ENCODE assay signal across 32 cellular contexts in genomic region chr9:75950983-75951382, GRCh38.
A peak's percentile ranks its signal among the peaks of the same experiment; 100 is the strongest.
DNase-seq lines count a peak whose midpoint lies in the region; ATAC-seq, FAIRE-seq and TF ChIP-seq lines count a peak whose summit lies in the region.
"Had no signal": no experiment of that assay in that cellular context is flagged by ENCODE, and none has a peak within 500 bp of the region (broad histone marks: within the 10 kb centered on the region; RNA-seq: fewer than 3 reads in every experiment).

No MANE protein-coding gene starts in this region.

- peak; percentile 95 for FAIRE-seq in RCC 7860 (lab: Jason Lieb, UNC)
- FAIRE-seq: HTR-8/SVneo had no signal

- peak overlapping the region; percentile 83 for H3K27ac ChIP-seq in hepatocyte
- H3K27ac ChIP-seq in stomach = no peak overlapping the region
- H3K27ac ChIP-seq: ascending aorta, neutrophil, thoracic aorta, vagina had no signal

- peaks cover 23% of the 10 kb centered on the region for H3K4me1 ChIP-seq in hepatocyte (ENCODE audit: insufficient read depth)
- H3K4me1 ChIP-seq in stomach = peaks cover 0 to 3% (median 0%) of the 10 kb centered on the region in 4 donors
- H3K4me1 ChIP-seq: ascending aorta had no signal

- intact Hi-C loops in Calu3 (cut with micrococcal nuclease; ENCODE audit: unreplicated experiment) (loop anchor here (1.0 to 5.0 kb wide), 3 partner anchors 14 to 42 kb away; no protein-coding TSS in a partner anchor), stomach (cut with DNase I; ENCODE audit: low total_unique reads) (no loop called here)

- H3K9me3 ChIP-seq in hepatocyte (ENCODE audit: low read depth) (no peaks in the 10 kb centered on the region), stomach (no peaks in the 10 kb centered on the region)
- H3K9me3 ChIP-seq: ascending aorta, neutrophil, thoracic aorta, vagina had no signal

- no peak for TF ChIP-seq EP300 in stomach (IDR thresholded peaks at IDR 0.05)

- H3K36me3 ChIP-seq in hepatocyte (replicated peaks; ENCODE audit: insufficient read depth, low read depth) (no peaks in the 10 kb centered on the region), stomach (no peaks in the 10 kb centered on the region)
- H3K36me3 ChIP-seq: neutrophil, thoracic aorta, vagina had no signal

- H3K4me1 Mint-ChIP-seq in Calu3 (ENCODE audit: low read depth, unreplicated experiment) = peaks cover 23% of the 10 kb centered on the region
- H3K4me1 Mint-ChIP-seq in nephron = peaks cover 6% of the 10 kb centered on the region
- H3K4me1 Mint-ChIP-seq: B cell had no signal

- H3K36me3 Mint-ChIP-seq in Calu3 (ENCODE audit: insufficient read depth, unreplicated experiment) (peaks cover 20% of the 10 kb centered on the region), nephron (ENCODE audit: low read depth) (peaks cover 31% of the 10 kb centered on the region)

- H4K20me1 ChIP-seq in hepatocyte (ENCODE audit: insufficient read depth, poor library complexity, severe bottlenecking) = no peaks in the 10 kb centered on the region

- no peak for TF ChIP-seq CTCF in Calu3 (IDR thresholded peaks at IDR 0.05; ENCODE audit: unreplicated experiment)
- no peak for TF ChIP-seq CTCF in hepatocyte (IDR thresholded peaks at IDR 0.05; ENCODE audit: poor library complexity)
- TF ChIP-seq CTCF in nephron (IDR thresholded peaks at IDR 0.05; ENCODE audit: unreplicated experiment in 3 of 3) = no peak
- no peak for TF ChIP-seq CTCF in stomach (IDR thresholded peaks at IDR 0.05)

- BruUV-seq in Calu3 (replicated peaks; lab: Mats Ljungman, UMichigan) = no TSS peak

- TF ChIP-seq POLR2A in stomach (IDR thresholded peaks at IDR 0.05) = no peak

- H3K27me3 ChIP-seq in hepatocyte (no peaks in the 10 kb centered on the region), stomach (no peaks in the 10 kb centered on the region)
- H3K27me3 ChIP-seq: ascending aorta, neutrophil, vagina had no signal

- peaks cover 48% of the 10 kb centered on the region for H3K79me2 ChIP-seq in hepatocyte

- H3K9me2 ChIP-seq in hepatocyte (replicated peaks; ENCODE audit: insufficient read depth) = no peaks in the 10 kb centered on the region

- CTCF ChIA-PET in Calu3 (lab: Charles Lee) = no interaction called here

- H2AFZ ChIP-seq in hepatocyte = no peak overlapping the region

- H3K4me2 ChIP-seq in hepatocyte = peak overlapping the region; percentile 35

- no peak for DNase-seq in Calu3
- DNase-seq in RCC 7860 (ENCODE audit: low spot score) = peak; percentile 68
- peak; percentile 72 for DNase-seq in hepatocyte (ENCODE audit: low spot score)
- no peak for DNase-seq in HK-2 (ENCODE audit: unreplicated experiment)
- DNase-seq in stomach = no peak
- DNase-seq: activated CD4-positive, alpha-beta T cell treated with anti-CD3 and anti-CD28 coated beads for 36 hours; activated CD8-positive, alpha-beta T cell treated with anti-CD3 and anti-CD28 coated beads, Interleukin-2, amount 10 ng/mL, durations not matched to agents 7 days and 5 days; activated effector memory CD4-positive, alpha-beta T cell treated with anti-CD3 and anti-CD28 coated beads, Interleukin-2, amount 50 U/mL, for 16 hours; activated naive CD8-positive, alpha-beta T cell treated with anti-CD3 and anti-CD28 coated beads for 36 hours; activated T-cell treated with anti-CD3 and anti-CD28 coated beads for 4 hours; CD8-positive, alpha-beta memory T cell; central memory CD4-positive, alpha-beta T cell; dermis blood vessel endothelial cell; GDM1; head of caudate nucleus; kidney glomerular epithelial cell; mammary epithelial cell; NCI-H1436; NCI-H2107; NCI-H446; SHP77; stimulated activated naive CD8-positive, alpha-beta T cell treated with anti-CD3 and anti-CD28 coated beads, Interleukin-15, Interleukin-2, amounts not matched to agents 100 U/mL and 50 U/mL, for 24 hours had no signal

- H3K4me3 ChIP-seq in hepatocyte (no peak overlapping the region), stomach (no peak overlapping the region)
- H3K4me3 ChIP-seq: ascending aorta, thoracic aorta, vagina had no signal

- no peak for ATAC-seq in GM21423 (IDR thresholded peaks at IDR 0.05; ENCODE audit: unreplicated experiment)
- no peak for ATAC-seq in GM19397 (IDR thresholded peaks at IDR 0.05; ENCODE audit: unreplicated experiment)
- ATAC-seq: activated CD4-positive, alpha-beta T cell treated with anti-CD3 and anti-CD28 coated beads for 36 hours; activated CD8-positive, alpha-beta T cell treated with anti-CD3 and anti-CD28 coated beads, Interleukin-2, amount 10 ng/mL, durations not matched to agents 7 days and 5 days; HCT116; stimulated activated naive CD8-positive, alpha-beta T cell treated with anti-CD3 and anti-CD28 coated beads, Interleukin-15, Interleukin-2, amounts not matched to agents 100 U/mL and 50 U/mL, for 24 hours had no signal

- peak overlapping the region; percentile 28 for H3K4me3 Mint-ChIP-seq in Calu3 (ENCODE audit: low read depth, unreplicated experiment)
- no peak overlapping the region for H3K4me3 Mint-ChIP-seq in nephron
- H3K4me3 Mint-ChIP-seq: activated CD4-positive, alpha-beta T cell treated with anti-CD3 and anti-CD28 coated beads for 36 hours; activated CD8-positive, alpha-beta T cell treated with anti-CD3 and anti-CD28 coated beads, Interleukin-2, amount 10 ng/mL, durations not matched to agents 7 days and 5 days; activated naive CD8-positive, alpha-beta T cell treated with anti-CD3 and anti-CD28 coated beads for 36 hours; B cell; CD8-positive, alpha-beta memory T cell had no signal

- WGBS in hepatocyte (ENCODE audit: low lambda C conversion rate, missing lambda C conversion rate) = 52% methylated on average over 2 of the region's 2 CpGs
- 52 to 63% (median 56%) methylated on average over 2 of the region's 2 CpGs for WGBS in stomach, 5 donors

- H3K27me3 Mint-ChIP-seq in Calu3 (ENCODE audit: unreplicated experiment) = no peaks in the 10 kb centered on the region
- H3K27me3 Mint-ChIP-seq in nephron (ENCODE audit: low read depth) = no peaks in the 10 kb centered on the region
- H3K27me3 Mint-ChIP-seq: activated CD4-positive, alpha-beta T cell treated with anti-CD3 and anti-CD28 coated beads for 36 hours; activated naive CD8-positive, alpha-beta T cell treated with anti-CD3 and anti-CD28 coated beads for 36 hours; B cell; CD8-positive, alpha-beta memory T cell had no signal

- peaks cover 2% of the 10 kb centered on the region for H3K9me3 Mint-ChIP-seq in Calu3 (ENCODE audit: low read depth, unreplicated experiment)
- peaks cover 5% of the 10 kb centered on the region for H3K9me3 Mint-ChIP-seq in nephron
- H3K9me3 Mint-ChIP-seq: activated naive CD8-positive, alpha-beta T cell treated with anti-CD3 and anti-CD28 coated beads for 36 hours had no signal

- H3K27ac Mint-ChIP-seq in Calu3 (ENCODE audit: unreplicated experiment) = peak overlapping the region; percentile 75
- H3K27ac Mint-ChIP-seq in nephron = peak overlapping the region in 2 of 3 experiments; percentile 32 to 68
- H3K27ac Mint-ChIP-seq: activated CD4-positive, alpha-beta T cell treated with anti-CD3 and anti-CD28 coated beads for 36 hours; activated CD8-positive, alpha-beta T cell treated with anti-CD3 and anti-CD28 coated beads, Interleukin-2, amount 10 ng/mL, durations not matched to agents 7 days and 5 days; activated naive CD8-positive, alpha-beta T cell treated with anti-CD3 and anti-CD28 coated beads for 36 hours; B cell; CD8-positive, alpha-beta memory T cell had no signal

Comparison
In these comparisons a context has a peak if more than half of its experiments do, and no peak if none do; other contexts are left out.
1. DNase-seq: peak in RCC 7860 (single experiment) and hepatocyte (single experiment); none in Calu3 (single experiment), HK-2 (single experiment) and stomach (single experiment).